15 cellular contexts compared by ENCODE assay signal in the genomic region with DNA sequence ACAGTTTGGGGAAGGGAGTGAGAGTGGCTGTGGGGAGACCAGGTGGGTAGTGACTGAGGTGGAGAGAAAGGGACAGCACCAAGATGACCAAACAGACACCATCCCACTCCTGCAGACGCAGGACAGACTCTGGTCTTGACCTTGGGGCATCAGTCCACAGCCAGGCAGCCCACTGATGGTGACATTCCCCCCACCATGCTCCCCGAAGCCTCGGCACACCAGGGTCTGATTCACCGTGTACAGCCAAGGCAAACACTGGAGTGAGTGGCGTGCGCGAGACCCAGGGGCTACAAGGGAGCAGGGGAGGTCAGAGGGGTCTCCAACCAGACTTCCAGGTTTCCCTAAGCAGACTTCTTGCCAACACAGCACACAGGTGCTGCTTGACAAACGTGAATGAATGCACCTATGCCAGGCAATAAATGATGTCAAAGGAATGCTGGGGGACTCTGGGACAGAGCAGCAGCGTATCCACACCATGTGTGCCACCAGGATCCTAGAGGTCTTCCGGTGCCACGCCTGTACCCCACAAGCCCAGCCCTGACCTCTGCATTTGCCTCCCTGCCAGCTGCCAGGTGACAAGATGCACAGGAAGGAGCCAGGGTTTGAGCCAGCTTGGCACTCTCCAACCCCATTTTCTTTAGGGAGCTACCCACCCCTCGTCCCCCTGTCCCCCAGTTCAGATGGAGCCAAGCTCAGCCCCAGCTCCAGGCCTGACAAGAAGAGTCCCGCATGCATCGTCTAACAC. TPM values are rescaled to one million over a fixed set of nuclear protein-coding genes. Genes with fewer than 3 reads are reported as not detected.
DNase-seq lines count a peak whose midpoint lies in the region; ATAC-seq and TF ChIP-seq lines count a peak whose summit lies in the region.
"Had no signal": no experiment of that assay in that cellular context is flagged by ENCODE, and none has a peak within 500 bp of the region (broad histone marks: within the 10 kb centered on the region; RNA-seq: fewer than 3 reads in every experiment).

No MANE protein-coding gene starts in this region.

- H3K36me3 ChIP-seq in lung (ENCODE audit: control insufficient read depth in 2 of 2, insufficient read depth in 2 of 2, low read length in 2 of 2) (peaks cover 0 to 5% of the 10 kb centered on the region in 2 donors), thyroid gland (no peaks in the 10 kb centered on the region)
- H3K36me3 ChIP-seq: breast epithelium, MG63 had no signal

- no peaks in the 10 kb centered on the region for H3K9me3 Mint-ChIP-seq in activated naive CD4-positive, alpha-beta T cell treated with anti-CD3 and anti-CD28 coated beads, Interleukin-2, amount 50 U/mL, for 72 hours
- no peaks in the 10 kb centered on the region for H3K9me3 Mint-ChIP-seq in activated naive CD8-positive, alpha-beta T cell treated with anti-CD3 and anti-CD28 coated beads for 36 hours

- H3K36me3 Mint-ChIP-seq in activated naive CD4-positive, alpha-beta T cell treated with anti-CD3 and anti-CD28 coated beads, Interleukin-2, amount 50 U/mL, for 72 hours, result peaks cover 0 to 9% of the 10 kb centered on the region in 2 donors
- H3K36me3 Mint-ChIP-seq in activated naive CD8-positive, alpha-beta T cell treated with anti-CD3 and anti-CD28 coated beads for 36 hours, result peaks cover 19% of the 10 kb centered on the region

- no peaks in the 10 kb centered on the region for H3K27me3 ChIP-seq in lung (ENCODE audit: control insufficient read depth, insufficient read depth)
- no peaks in the 10 kb centered on the region for H3K27me3 ChIP-seq in thyroid gland
- H3K27me3 ChIP-seq: breast epithelium, MG63 had no signal

- H3K4me1 ChIP-seq in lung (ENCODE audit: control insufficient read depth in 2 of 2, insufficient read depth in 2 of 2, low read length in 2 of 2), result peaks cover 26 to 54% of the 10 kb centered on the region in 2 donors
- peaks cover 55 to 56% of the 10 kb centered on the region in 2 donors for H3K4me1 ChIP-seq in thyroid gland

- no peak for DNase-seq in activated naive CD4-positive, alpha-beta T cell treated with anti-CD3 and anti-CD28 coated beads, Interleukin-2, amount 50 U/mL, for 72 hours (ENCODE audit: low spot score in 2 of 2)
- DNase-seq in activated naive CD4-positive, alpha-beta T cell (lab: John Stamatoyannopoulos, UW), result no peak
- DNase-seq in activated naive CD8-positive, alpha-beta T cell treated with anti-CD3 and anti-CD28 coated beads for 36 hours, result no peak
- no peak for DNase-seq in lung (ENCODE audit: low spot score)
- no peak for DNase-seq in thyroid gland
- no peak for DNase-seq in globus pallidus (ENCODE audit: low spot score)
- no peak for DNase-seq in HuH-7 (ENCODE audit: low spot score)
- no peak for DNase-seq in iPS-NIHi7 (ENCODE audit: extremely low spot score)
- DNase-seq: activated CD8-positive, alpha-beta memory T cell treated with anti-CD3 and anti-CD28 coated beads, Interleukin-2, amount 50 U/mL, for 48 hours; GOT3; MG63; PC-3 had no signal

- TF ChIP-seq POLR2A in thyroid gland (IDR thresholded peaks at IDR 0.05), result no peak

- peak overlapping the region; percentile 78 to 79 for H3K27ac Mint-ChIP-seq in activated naive CD4-positive, alpha-beta T cell treated with anti-CD3 and anti-CD28 coated beads, Interleukin-2, amount 50 U/mL, for 72 hours
- peak overlapping the region; percentile 50 for H3K27ac Mint-ChIP-seq in activated naive CD8-positive, alpha-beta T cell treated with anti-CD3 and anti-CD28 coated beads for 36 hours

- H3K27ac ChIP-seq in lung (ENCODE audit: low read depth in 1 of 2, low read length in 1 of 2) (peak overlapping the region; percentile 4 to 76), thyroid gland (peak overlapping the region; percentile 42 to 55 (median 46))
- H3K27ac ChIP-seq: HL-60 had no signal

- no peak overlapping the region for H3K4me3 ChIP-seq in lung
- H3K4me3 ChIP-seq in thyroid gland (replicated peaks in 1 of 3), result no peak overlapping the region
- H3K4me3 ChIP-seq: breast epithelium, MG63, skin epidermis had no signal

- no peak for TF ChIP-seq CTCF in lung (IDR thresholded peaks at IDR 0.05; ENCODE audit: control extremely low read depth, extremely low read depth)
- TF ChIP-seq CTCF in thyroid gland (IDR thresholded peaks at IDR 0.05), result no peak

- 80 to 91% methylated on average over 14 of the region's 14 CpGs for WGBS in lung, 2 donors
- WGBS in thyroid gland, 2 donors, result 68 to 72% methylated on average over 12 to 14 of the region's 14 CpGs

- intact Hi-C loops in thyroid gland (cut with DNase I), result loop anchor here (10.0 kb wide), 1 partner anchor 155 kb away; a partner anchor contains a TSS

- peaks cover 84% of the 10 kb centered on the region for H3K4me1 Mint-ChIP-seq in activated naive CD8-positive, alpha-beta T cell treated with anti-CD3 and anti-CD28 coated beads for 36 hours

- no peak for ATAC-seq in activated naive CD4-positive, alpha-beta T cell treated with anti-CD3 and anti-CD28 coated beads, Interleukin-2, amount 50 U/mL, for 72 hours
- no peak for ATAC-seq in lung (ENCODE audit: insufficient read depth, low FRiP score)
- ATAC-seq: PC-3 had no signal

- no peak overlapping the region for H3K4me3 Mint-ChIP-seq in activated naive CD8-positive, alpha-beta T cell treated with anti-CD3 and anti-CD28 coated beads for 36 hours

- H3K27me3 Mint-ChIP-seq in activated naive CD8-positive, alpha-beta T cell treated with anti-CD3 and anti-CD28 coated beads for 36 hours, result no peaks in the 10 kb centered on the region

- H3K9me3 ChIP-seq in lung (ENCODE audit: control insufficient read depth in 2 of 2, insufficient read depth in 1 of 2, low read length in 1 of 2) (no peaks in the 10 kb centered on the region), thyroid gland (no peaks in the 10 kb centered on the region)
- H3K9me3 ChIP-seq: breast epithelium, MG63 had no signal

RNA-seq across cellular contexts. Expression of a gene that starts 18.5 kb away (rescaled TPM):
- total RNA-seq in activated naive CD4-positive, alpha-beta T cell treated with anti-CD3 and anti-CD28 coated beads, Interleukin-2, amount 50 U/mL, for 72 hours, result 100 to 1,000 TPM in 1 of 2 donors, 10 to 100 TPM in 1; 89.6 to 112 TPM
- 100 to 1,000 TPM in 1 of 2 experiments, 10 to 100 TPM in 1; 94.0 to 109 TPM for total RNA-seq in activated naive CD8-positive, alpha-beta T cell treated with anti-CD3 and anti-CD28 coated beads for 36 hours
- total RNA-seq in lung (10 to 100 TPM; 60.4 to 67.7 TPM), thyroid gland (100 to 1,000 TPM in 1 of 4 donors, 10 to 100 TPM in 3; 57.8 to 148 (median 82.7) TPM)
- 10 to 100 TPM; 33.6 to 49.4 TPM for polyA plus RNA-seq in lung

RNA-seq across cellular contexts. Expression of a gene that starts 45.4 kb away (rescaled TPM):
- total RNA-seq in activated naive CD4-positive, alpha-beta T cell treated with anti-CD3 and anti-CD28 coated beads, Interleukin-2, amount 50 U/mL, for 72 hours, result 1 to 10 TPM; 5.1 to 6.0 TPM
- 1 to 10 TPM; 1.9 to 2.6 TPM for total RNA-seq in activated naive CD8-positive, alpha-beta T cell treated with anti-CD3 and anti-CD28 coated beads for 36 hours
- total RNA-seq in lung, result 100 to 1,000 TPM; 333 to 360 TPM
- 100 to 1,000 TPM in 1 of 2 donors, 10 to 100 TPM in 1; 90.2 to 113 TPM for polyA plus RNA-seq in lung
- 10 to 100 TPM in 3 of 4 donors, 1 to 10 TPM in 1; 9.0 to 48.8 (median 26.3) TPM for total RNA-seq in thyroid gland

RNA-seq across cellular contexts. Expression of a gene that starts 54.8 kb away (rescaled TPM):
- 1 to 10 TPM; 3.8 to 3.9 TPM for total RNA-seq in activated naive CD4-positive, alpha-beta T cell treated with anti-CD3 and anti-CD28 coated beads, Interleukin-2, amount 50 U/mL, for 72 hours
- total RNA-seq in activated naive CD8-positive, alpha-beta T cell treated with anti-CD3 and anti-CD28 coated beads for 36 hours, result 1 to 10 TPM; 1.4 to 1.9 TPM
- total RNA-seq in lung, result 1 to 10 TPM; 6.3 to 7.2 TPM
- polyA plus RNA-seq in lung, result 1 to 10 TPM; 3.3 to 5.0 TPM
- total RNA-seq in thyroid gland, result 10 to 100 TPM; 14.3 to 27.2 (median 17.8) TPM

RNA-seq across cellular contexts. Expression of a gene that starts 55.8 kb away (rescaled TPM):
- 100 to 1,000 TPM; 206 to 224 TPM for total RNA-seq in activated naive CD4-positive, alpha-beta T cell treated with anti-CD3 and anti-CD28 coated beads, Interleukin-2, amount 50 U/mL, for 72 hours
- total RNA-seq in activated naive CD8-positive, alpha-beta T cell treated with anti-CD3 and anti-CD28 coated beads for 36 hours, result 100 to 1,000 TPM; 244 to 255 TPM
- total RNA-seq in lung, result 100 to 1,000 TPM in 1 of 2 donors, 10 to 100 TPM in 1; 52.5 to 219 TPM
- 100 to 1,000 TPM; 337 to 344 TPM for polyA plus RNA-seq in lung
- 100 to 1,000 TPM; 115 to 325 (median 195) TPM for total RNA-seq in thyroid gland

Comparison
In these comparisons a context has a peak if more than half of its experiments do, and no peak if none do; other contexts are left out.
1. RNA of a gene that starts 45.4 kb away (total RNA-seq): 333 to 360 TPM in lung; 9.0 to 48.8 TPM in thyroid gland, 5.1 to 6.0 TPM in activated naive CD4-positive, alpha-beta T cell treated with anti-CD3 and anti-CD28 coated beads, Interleukin-2, amount 50 U/mL, for 72 hours and 1.9 to 2.6 TPM in activated naive CD8-positive, alpha-beta T cell treated with anti-CD3 and anti-CD28 coated beads for 36 hours; every median in the first group is over 4 times any median in the second.